8 cellular contexts compared by ENCODE assay signal in the genomic region with DNA sequence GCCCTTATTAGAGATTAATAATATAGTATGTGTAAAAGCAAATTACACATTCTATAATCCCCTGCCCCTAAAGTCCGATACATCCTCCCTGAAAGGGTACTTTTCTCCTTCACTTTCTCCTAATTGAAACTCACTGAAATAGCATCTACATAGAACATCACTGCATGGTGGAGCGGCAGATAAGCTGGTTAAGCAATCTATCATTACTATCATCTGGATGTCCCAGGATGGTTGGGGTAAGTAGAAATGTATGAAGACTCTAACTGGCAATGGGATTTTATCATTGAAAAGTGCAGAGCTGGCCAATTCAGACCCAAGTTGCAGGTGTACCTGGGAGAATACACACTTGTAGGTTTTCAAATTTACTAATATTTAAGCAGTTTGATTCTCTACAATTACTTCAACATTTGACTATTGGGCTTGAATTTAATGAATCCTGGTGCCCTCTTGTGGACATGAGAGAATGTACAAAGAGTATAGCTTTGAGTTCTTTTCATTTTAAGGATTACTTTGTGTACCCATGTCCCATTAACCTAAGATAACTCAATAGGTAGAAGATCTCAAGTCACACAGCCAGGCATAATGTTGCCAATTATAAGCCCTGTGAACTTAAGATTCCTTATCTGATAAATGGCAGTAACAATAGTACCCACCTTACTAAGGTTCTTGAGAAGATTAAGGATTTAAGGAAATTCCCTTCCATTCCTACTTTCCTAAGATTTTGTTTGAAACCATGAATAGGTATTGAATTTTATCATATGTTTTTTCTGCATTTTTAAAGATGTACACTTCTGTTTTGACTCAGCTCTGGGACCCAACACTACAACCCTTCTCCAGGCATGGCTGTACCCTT.
A peak's percentile ranks its signal among the peaks of the same experiment; 100 is the strongest.
DNase-seq lines count a peak whose midpoint lies in the region; ATAC-seq and FAIRE-seq lines count a peak whose summit lies in the region.

No MANE protein-coding gene starts in this region.

- ATAC-seq in sciatic nerve (peak; percentile 48), HG03280 (IDR thresholded peaks at IDR 0.05; ENCODE audit: unreplicated experiment) (no peak), GM19328 (IDR thresholded peaks at IDR 0.05; ENCODE audit: unreplicated experiment) (no peak)

- FAIRE-seq in frontal cortex (lab: Jason Lieb, UNC) = peak; percentile 37

- DNase-seq in NCI-H446 (lab: John Stamatoyannopoulos, UW) (peak; percentile 36 to 43), NCI-H446 treated with DMSO at 0.1 percent for 48 hours (lab: John Stamatoyannopoulos, UW) (no peak), Kasumi-1 (lab: John Stamatoyannopoulos, UW) (peak; percentile 46 to 66), SKM-1 treated with dmso at 0.1 percent for 144 hours (lab: John Stamatoyannopoulos, UW; ENCODE audit: unreplicated experiment) (peak; percentile 50), frontal cortex (ENCODE audit: low spot score in 2 of 2) (peak; percentile 7 to 44), sciatic nerve (ENCODE audit: low spot score) (no peak)

- intact Hi-C loops in sciatic nerve (cut with DNase I) = loop anchor here (5.0 to 10.0 kb wide), 2 partner anchors 73 to 680 kb away; no protein-coding TSS in a partner anchor

Comparison
In these comparisons a context has a peak if more than half of its experiments do, and no peak if none do; other contexts are left out.
1. DNase-seq: peak in NCI-H446 (2 of 2), Kasumi-1 (2 of 2), SKM-1 treated with dmso at 0.1 percent for 144 hours (single experiment) and frontal cortex (2 of 2); none in NCI-H446 treated with DMSO at 0.1 percent for 48 hours (single experiment) and sciatic nerve (single experiment).